16 cellular contexts compared by ENCODE assay signal in genomic region chr1:220843481-220844011, GRCh38. TPM values are rescaled to one million over a fixed set of nuclear protein-coding genes. Genes with fewer than 3 reads are reported as not detected.
A peak's percentile ranks its signal among the peaks of the same experiment; 100 is the strongest.
DNase-seq lines count a peak whose midpoint lies in the region; TF ChIP-seq lines count a peak whose summit lies in the region.
"Had no signal": no experiment of that assay in that cellular context is flagged by ENCODE, and none has a peak within 500 bp of the region (broad histone marks: within the 10 kb centered on the region; RNA-seq: fewer than 3 reads in every experiment).

No MANE protein-coding gene starts in this region.

- no peaks in the 10 kb centered on the region for H3K9me2 ChIP-seq in hepatocyte (replicated peaks; ENCODE audit: insufficient read depth)

- H3K27ac ChIP-seq in hepatocyte (peak overlapping the region; percentile 37), sigmoid colon (peak overlapping the region; percentile 38 to 76 (median 59))
- H3K27ac ChIP-seq: GM23248 had no signal

- no peak overlapping the region for H2AFZ ChIP-seq in hepatocyte
- H2AFZ ChIP-seq: GM23248 had no signal

- H3K4me1 ChIP-seq in hepatocyte (ENCODE audit: insufficient read depth) (no peaks in the 10 kb centered on the region), sigmoid colon (peaks cover 0 to 19% (median 17%) of the 10 kb centered on the region in 4 donors)

- H3K9me3 ChIP-seq in hepatocyte (ENCODE audit: low read depth) (no peaks in the 10 kb centered on the region), sigmoid colon (no peaks in the 10 kb centered on the region)

- no peaks in the 10 kb centered on the region for H3K36me3 ChIP-seq in hepatocyte (replicated peaks; ENCODE audit: insufficient read depth, low read depth)
- H3K36me3 ChIP-seq in sigmoid colon = no peaks in the 10 kb centered on the region

- no peak for TF ChIP-seq CTCF in hepatocyte (IDR thresholded peaks at IDR 0.05; ENCODE audit: poor library complexity)
- TF ChIP-seq CTCF in sigmoid colon (IDR thresholded peaks at IDR 0.05) = no peak
- no peak for TF ChIP-seq CTCF in lower leg skin (IDR thresholded peaks at IDR 0.05)

- TF ChIP-seq POLR2A in sigmoid colon (IDR thresholded peaks at IDR 0.05) (no peak), lower leg skin (IDR thresholded peaks at IDR 0.05) (no peak)

- DNase-seq in NCI-H2171 treated with DMSO at 0.1 percent for 48 hours (lab: John Stamatoyannopoulos, UW) (peak; percentile 36), dermis microvascular lymphatic vessel endothelial cell (ENCODE audit: low read depth in 2 of 2) (peak; percentile 70 to 97), hepatocyte (ENCODE audit: low spot score) (no peak), sigmoid colon (peak; percentile 86), NCI-H1092 (lab: John Stamatoyannopoulos, UW) (no peak), HUDEP-2 (lab: John Stamatoyannopoulos, UW; ENCODE audit: unreplicated experiment in 76 of 76) (no peak), lower leg skin (ENCODE audit: low spot score in 2 of 2) (no peak), ecto neural progenitor cell (ENCODE audit: low spot score) (no peak)
- DNase-seq: activated CD8-positive, alpha-beta memory T cell treated with anti-CD3 and anti-CD28 coated beads, Interleukin-2, amount 50 U/mL, for 48 hours; AML-193; amniotic stem cell; DMS79; GM23248; naive thymus-derived CD4-positive, alpha-beta T cell; stimulated activated CD4-positive, alpha-beta T cell treated with anti-CD3 and anti-CD28 coated beads, Interleukin-15, amount 100 ng/mL, for 24 hours had no signal

- intact Hi-C loops in sigmoid colon (cut with DNase I) (no loop called here), lower leg skin (cut with DNase I; ENCODE audit: low total_unique reads) (no loop called here)

- H3K79me2 ChIP-seq in hepatocyte = no peaks in the 10 kb centered on the region

- peak overlapping the region; percentile 8 for H3K4me2 ChIP-seq in hepatocyte

- TF ChIP-seq EP300 in sigmoid colon (IDR thresholded peaks at IDR 0.05) = peak in 1 of 4 donors; percentile 27

- H4K20me1 ChIP-seq in hepatocyte (ENCODE audit: insufficient read depth, poor library complexity, severe bottlenecking) = no peaks in the 10 kb centered on the region

- H3K4me3 ChIP-seq in hepatocyte (no peak overlapping the region), sigmoid colon (no peak overlapping the region), lower leg skin (ENCODE audit: low read depth, poor library complexity, severe bottlenecking) (no peak overlapping the region)
- H3K4me3 ChIP-seq: GM12878, GM23248 had no signal

- WGBS in hepatocyte (ENCODE audit: low lambda C conversion rate, missing lambda C conversion rate) = 44% methylated on average over 6 of the region's 6 CpGs
- WGBS in sigmoid colon, 2 donors = 54 to 76% methylated on average over 6 of the region's 6 CpGs
- WGBS in lower leg skin, 2 donors = 38 to 43% methylated on average over 6 of the region's 6 CpGs

- H3K27me3 ChIP-seq in hepatocyte = no peaks in the 10 kb centered on the region
- no peaks in the 10 kb centered on the region for H3K27me3 ChIP-seq in sigmoid colon

RNA-seq across cellular contexts. Expression of gene HLX, which starts 35.7 kb away (rescaled TPM):
- total RNA-seq in dermis microvascular lymphatic vessel endothelial cell (3.4 and 6.4 TPM in 2 replicates), hepatocyte (1.2 and 1.4 TPM in 2 replicates), sigmoid colon (10 to 100 TPM; 28.2 to 53.5 (median 37.8) TPM), lower leg skin (10 to 100 TPM in 1 of 4 donors, 1 to 10 TPM in 3; 2.9 to 12.9 (median 3.2) TPM)
- polyA plus RNA-seq in hepatocyte (5.9 and 6.1 TPM in 2 replicates), sigmoid colon (10 to 100 TPM in 1 of 3 donors, 1 to 10 TPM in 1, under 1 TPM in 1; 0.92 to 10.7 (median 9.0) TPM)
- polyA plus RNA-seq: naive thymus-derived CD4-positive, alpha-beta T cell had no signal

RNA-seq across cellular contexts. Expression of gene MTARC1, which starts 56.8 kb away (rescaled TPM):
- total RNA-seq in dermis microvascular lymphatic vessel endothelial cell (1.0 and 3.6 TPM in 2 replicates), hepatocyte (19.9 and 24.0 TPM in 2 replicates), sigmoid colon (10 to 100 TPM in 2 of 4 donors, 1 to 10 TPM in 2; 5.3 to 13.2 (median 8.6) TPM), lower leg skin (1 to 10 TPM; 1.9 to 3.9 (median 2.4) TPM)
- polyA plus RNA-seq in hepatocyte (11.9 and 15.8 TPM in 2 replicates), sigmoid colon (10 to 100 TPM in 2 of 3 donors, 1 to 10 TPM in 1; 8.6 to 31.4 (median 15.6) TPM)
- polyA plus RNA-seq: naive thymus-derived CD4-positive, alpha-beta T cell had no signal

Comparison
In these comparisons a context has a peak if more than half of its experiments do, and no peak if none do; other contexts are left out.
1. DNase-seq: peak in NCI-H2171 treated with DMSO at 0.1 percent for 48 hours (single experiment), dermis microvascular lymphatic vessel endothelial cell (2 of 2) and sigmoid colon (single experiment); none in hepatocyte (single experiment), NCI-H1092 (single experiment), HUDEP-2 (0 of 76), lower leg skin (0 of 2) and ecto neural progenitor cell (single experiment).